Comparison of ENCODE assay signal across 8 cellular contexts in genomic region chr20:9514461-9515210, GRCh38. TPM values are rescaled to one million over a fixed set of nuclear protein-coding genes. Genes with fewer than 3 reads are reported as not detected.
DNase-seq lines count a peak whose midpoint lies in the region; ATAC-seq, FAIRE-seq and TF ChIP-seq lines count a peak whose summit lies in the region.

LAMP5 (plus strand) TSS chr20:9514590; CDS start chr20:9514853, 263 bp downstream.

- H3K27me3 ChIP-seq in BLaER1 (peaks cover 93% of the 10 kb centered on the region), bronchial epithelial cell (ENCODE audit: control insufficient read depth, insufficient read depth, low read length) (peaks cover 32% of the 10 kb centered on the region), gastrocnemius medialis (peaks cover 36 to 37% (median 37%) of the 10 kb centered on the region in 3 donors)

- H3K9ac ChIP-seq in BLaER1 = no peak within 1 kb of the TSS

- H3K36me3 ChIP-seq in BLaER1 (no peaks in the 10 kb centered on the region), bronchial epithelial cell (ENCODE audit: control insufficient read depth, insufficient read depth, low read length) (no peaks in the 10 kb centered on the region), gastrocnemius medialis (no peaks in the 10 kb centered on the region)

- peak; percentile 88 for DNase-seq in MV-4-11 (lab: John Stamatoyannopoulos, UW)
- peak; percentile 5 for DNase-seq in bronchial epithelial cell (ENCODE audit: low read depth)
- no peak for DNase-seq in memory B cell (ENCODE audit: low spot score in 2 of 2)
- DNase-seq in erythroblast (lab: John Stamatoyannopoulos, UW) = no peak
- no peak for DNase-seq in gastrocnemius medialis

- peaks cover 13% of the 10 kb centered on the region for H3K27me3 Mint-ChIP-seq in memory B cell
- H3K27me3 Mint-ChIP-seq in stimulated activated memory B cell treated with anti-CD40 and anti-IgM and Interleukin-4, amounts not matched to agents 10 μg/mL and 1 μg/mL and 100 μg/mL, for 72 hours = peaks cover 42% of the 10 kb centered on the region

- peaks cover 32% of the 10 kb centered on the region for H3K9me3 ChIP-seq in BLaER1
- H3K9me3 ChIP-seq in gastrocnemius medialis = no peaks in the 10 kb centered on the region

- FAIRE-seq in bronchial epithelial cell (lab: Jason Lieb, UNC) = no peak

- 0 out of 2 replicates have a peak within 1 kb of the TSS, but pooled peaks have one; percentile 11 for H3K4me3 ChIP-seq in BLaER1
- H3K4me3 ChIP-seq in bronchial epithelial cell (ENCODE audit: low read depth, low read length) = no peak within 1 kb of the TSS
- peak within 1 kb of the TSS in 1 of 4 donors; percentile 9 for H3K4me3 ChIP-seq in gastrocnemius medialis

- no peak for TF ChIP-seq CTCF in bronchial epithelial cell (IDR thresholded peaks at IDR 0.05; ENCODE audit: insufficient read depth, low read length, severe bottlenecking)
- TF ChIP-seq CTCF in gastrocnemius medialis (IDR thresholded peaks at IDR 0.05 in 4 of 5, conservative IDR thresholded peaks at IDR 0.05 in 1 of 5) = no peak

- H3K27ac Mint-ChIP-seq in memory B cell = no peak within 1 kb of the TSS
- H3K27ac Mint-ChIP-seq in stimulated activated memory B cell treated with anti-CD40 and anti-IgM and Interleukin-4, amounts not matched to agents 10 μg/mL and 1 μg/mL and 100 μg/mL, for 72 hours = no peak within 1 kb of the TSS

- H3K4me1 ChIP-seq in BLaER1 (peaks cover 17% of the 10 kb centered on the region; the same call in 1 of the 2 replicates), gastrocnemius medialis (peaks cover 0 to 9% of the 10 kb centered on the region in 2 donors)

- H3K4me2 ChIP-seq in BLaER1 = no peak within 1 kb of the TSS

- no peaks in the 10 kb centered on the region for H3K9me3 Mint-ChIP-seq in memory B cell
- no peaks in the 10 kb centered on the region for H3K9me3 Mint-ChIP-seq in stimulated activated memory B cell treated with anti-CD40 and anti-IgM and Interleukin-4, amounts not matched to agents 10 μg/mL and 1 μg/mL and 100 μg/mL, for 72 hours

- H3K27ac ChIP-seq in BLaER1 = no peak within 1 kb of the TSS
- H3K27ac ChIP-seq in gastrocnemius medialis = no peak within 1 kb of the TSS

- H4K20me1 ChIP-seq in BLaER1 = peaks cover 8% of the 10 kb centered on the region; the same call in 1 of the 2 replicates

- no peaks in the 10 kb centered on the region for H3K36me3 Mint-ChIP-seq in memory B cell
- H3K36me3 Mint-ChIP-seq in stimulated activated memory B cell treated with anti-CD40 and anti-IgM and Interleukin-4, amounts not matched to agents 10 μg/mL and 1 μg/mL and 100 μg/mL, for 72 hours = no peaks in the 10 kb centered on the region

- no peak for TF ChIP-seq POLR2A in erythroblast (IDR thresholded peaks at IDR 0.05; ENCODE audit: low read length)
- TF ChIP-seq POLR2A in gastrocnemius medialis (IDR thresholded peaks at IDR 0.05) = no peak

- ATAC-seq in memory B cell (ENCODE audit: low read depth) (no peak), HG03571 (IDR thresholded peaks at IDR 0.05; ENCODE audit: unreplicated experiment) (no peak), gastrocnemius medialis (no peak)
- ATAC-seq in stimulated activated memory B cell treated with anti-CD40 and anti-IgM and Interleukin-4, amounts not matched to agents 10 μg/mL and 1 μg/mL and 100 μg/mL, for 72 hours = no peak

- intact Hi-C loops in gastrocnemius medialis (cut with DNase I; ENCODE audit: low total_unique reads) = no loop called here

- in situ Hi-C loops in gastrocnemius medialis (cut with MboI; ENCODE audit: low sequenced_read_pairs in 4 of 4) = no loop called here

- H3K4me1 Mint-ChIP-seq in memory B cell = peaks cover 3% of the 10 kb centered on the region
- peaks cover 6% of the 10 kb centered on the region for H3K4me1 Mint-ChIP-seq in stimulated activated memory B cell treated with anti-CD40 and anti-IgM and Interleukin-4, amounts not matched to agents 10 μg/mL and 1 μg/mL and 100 μg/mL, for 72 hours

- peak within 1 kb of the TSS; percentile 24 for H3K4me3 Mint-ChIP-seq in memory B cell
- H3K4me3 Mint-ChIP-seq in stimulated activated memory B cell treated with anti-CD40 and anti-IgM and Interleukin-4, amounts not matched to agents 10 μg/mL and 1 μg/mL and 100 μg/mL, for 72 hours = no peak within 1 kb of the TSS

RNA-seq across cellular contexts. Expression of gene LAMP5, which starts in this region (rescaled TPM):
- not detected in 2 replicates for total RNA-seq in bronchial epithelial cell
- not detected for total RNA-seq in gastrocnemius medialis

Comparison
In these comparisons a context has a peak if more than half of its experiments do, and no peak if none do; other contexts are left out.
1. Peak in DNase-seq in bronchial epithelial cell; RNA of the gene not detected or under 1 TPM.